In the genomic region with DNA sequence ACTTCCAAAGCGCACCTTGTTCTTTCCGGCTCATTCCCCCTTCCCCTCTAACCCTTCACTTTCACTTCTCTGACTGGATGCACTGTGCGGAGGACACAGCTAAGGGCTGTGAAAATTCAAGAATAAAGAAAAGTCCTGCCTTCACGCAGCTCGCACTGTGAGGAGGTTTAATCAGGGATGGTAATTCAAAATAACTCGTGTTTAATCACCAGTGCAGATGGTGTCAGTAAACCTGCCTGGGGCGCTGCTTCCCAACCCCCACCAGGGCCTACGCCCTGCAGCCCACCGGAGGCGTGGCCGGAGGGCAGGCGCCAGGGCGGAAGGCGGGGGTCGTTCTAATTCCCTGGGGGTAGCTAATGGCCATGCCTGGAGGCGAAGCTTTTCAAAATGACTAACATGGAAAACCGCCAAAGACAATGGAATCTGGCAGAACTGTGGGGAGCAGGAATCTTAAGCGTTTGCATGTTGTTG, we compare ENCODE assay signal across 8 cellular contexts.
DNase-seq lines count a peak whose midpoint lies in the region; ATAC-seq, FAIRE-seq and TF ChIP-seq lines count a peak whose summit lies in the region.
"Not testable (repeated sequence)": the region's sequence is repeated elsewhere in the genome, so short reads cannot be mapped to it uniquely, and the experiment has no call there.

No MANE protein-coding gene starts in this region.

- CTCF ChIA-PET in CD4-positive, alpha-beta T cell (lab: Charles Lee): not testable (repeated sequence)

- POLR2A ChIA-PET in CD4-positive, alpha-beta T cell (lab: Charles Lee): not testable (repeated sequence)

- not testable (repeated sequence) for TF ChIP-seq EP300 in gastroesophageal sphincter (IDR thresholded peaks at IDR 0.05); upper lobe of left lung (IDR thresholded peaks at IDR 0.05)

- H3K4me3 Mint-ChIP-seq in CD4-positive, alpha-beta T cell; memory B cell: not testable (repeated sequence)

- not testable (repeated sequence) for H3K9me3 ChIP-seq in CD4-positive, alpha-beta T cell (ENCODE audit: control insufficient read depth, low read length); gastroesophageal sphincter; left lung; pancreas; upper lobe of left lung

- H3K27ac Mint-ChIP-seq in CD4-positive, alpha-beta T cell; memory B cell: not testable (repeated sequence)

- H3K36me3 Mint-ChIP-seq in CD4-positive, alpha-beta T cell (ENCODE audit: low read depth); memory B cell: not testable (repeated sequence)

- not testable (repeated sequence) for TF ChIP-seq CTCF in CD4-positive, alpha-beta T cell (IDR thresholded peaks at IDR 0.05); gastroesophageal sphincter (IDR thresholded peaks at IDR 0.05); left lung (IDR thresholded peaks at IDR 0.05); pancreas (IDR thresholded peaks at IDR 0.05); upper lobe of left lung (IDR thresholded peaks at IDR 0.05)

- H3K27me3 ChIP-seq in CD4-positive, alpha-beta T cell (ENCODE audit: control insufficient read depth, insufficient read depth, low read length); gastroesophageal sphincter; left lung; pancreas; upper lobe of left lung: not testable (repeated sequence)

- H3K9me3 Mint-ChIP-seq in CD4-positive, alpha-beta T cell; memory B cell: not testable (repeated sequence)

- H3K27me3 Mint-ChIP-seq in CD4-positive, alpha-beta T cell; memory B cell: not testable (repeated sequence)

- FAIRE-seq in pancreas (lab: Jason Lieb, UNC): not testable (repeated sequence)

- H3K4me1 Mint-ChIP-seq in CD4-positive, alpha-beta T cell (ENCODE audit: low read depth); memory B cell: not testable (repeated sequence)

- H3K4me3 ChIP-seq in gastroesophageal sphincter, left lung, pancreas, upper lobe of left lung: not testable (repeated sequence)

- not testable (repeated sequence) for TF ChIP-seq POLR2A in gastroesophageal sphincter (IDR thresholded peaks at IDR 0.05); upper lobe of left lung (IDR thresholded peaks at IDR 0.05)

- ATAC-seq in CD4-positive, alpha-beta T cell (ENCODE audit: poor library complexity): peak; percentile 32
- peak; percentile 85 for ATAC-seq in SK-N-SH treated with all-trans-retinoic acid at 6 μM for 48 hours
- ATAC-seq in gastroesophageal sphincter: peak; percentile 68
- ATAC-seq in left cardiac atrium: peak; percentile 86 to 89
- peak; percentile 79 for ATAC-seq in left lung
- ATAC-seq in memory B cell (ENCODE audit: low read depth): peak; percentile 26
- peak in 3 of 4 donors; percentile 57 to 73 (median 73) for ATAC-seq in pancreas
- peak; percentile 30 to 84 for ATAC-seq in upper lobe of left lung (ENCODE audit: low FRiP score in 2 of 2)

- not testable (repeated sequence) for DNase-seq in CD4-positive, alpha-beta T cell; left cardiac atrium; left lung; memory B cell (ENCODE audit: low spot score in 2 of 2); pancreas; upper lobe of left lung

- H3K36me3 ChIP-seq in gastroesophageal sphincter, left lung, pancreas, upper lobe of left lung: not testable (repeated sequence)

- intact Hi-C loops in CD4-positive, alpha-beta T cell (cut with DNase I, micrococcal nuclease); left cardiac atrium (cut with DNase I); left lung (cut with DNase I); pancreas (cut with DNase I): not testable (repeated sequence)

- not testable (repeated sequence) for H3K4me1 ChIP-seq in gastroesophageal sphincter, left lung, pancreas, upper lobe of left lung

- WGBS in gastroesophageal sphincter (ENCODE audit: low coverage in 1 of 2), 2 donors: no CpG with 5 or more reads among the region's 18 CpGs
- WGBS in pancreas, 2 donors: no CpG with 5 or more reads among the region's 18 CpGs
- no CpG with 5 or more reads among the region's 18 CpGs for WGBS in upper lobe of left lung, 2 donors

- not testable (repeated sequence) for H3K27ac ChIP-seq in CD4-positive, alpha-beta T cell (ENCODE audit: low read depth, low read length); gastroesophageal sphincter; left lung; pancreas; upper lobe of left lung

Comparison
In these comparisons a context has a peak if more than half of its experiments do, and no peak if none do; other contexts are left out.
1. ATAC-seq: peak in every context shown above with its lines; median percentile 88 in left cardiac atrium; 85 in SK-N-SH treated with all-trans-retinoic acid at 6 μM for 48 hours; 79 in left lung; 73 in pancreas; 68 in gastroesophageal sphincter; 57 in upper lobe of left lung; 32 in CD4-positive, alpha-beta T cell; 26 in memory B cell.